In the genomic region with DNA sequence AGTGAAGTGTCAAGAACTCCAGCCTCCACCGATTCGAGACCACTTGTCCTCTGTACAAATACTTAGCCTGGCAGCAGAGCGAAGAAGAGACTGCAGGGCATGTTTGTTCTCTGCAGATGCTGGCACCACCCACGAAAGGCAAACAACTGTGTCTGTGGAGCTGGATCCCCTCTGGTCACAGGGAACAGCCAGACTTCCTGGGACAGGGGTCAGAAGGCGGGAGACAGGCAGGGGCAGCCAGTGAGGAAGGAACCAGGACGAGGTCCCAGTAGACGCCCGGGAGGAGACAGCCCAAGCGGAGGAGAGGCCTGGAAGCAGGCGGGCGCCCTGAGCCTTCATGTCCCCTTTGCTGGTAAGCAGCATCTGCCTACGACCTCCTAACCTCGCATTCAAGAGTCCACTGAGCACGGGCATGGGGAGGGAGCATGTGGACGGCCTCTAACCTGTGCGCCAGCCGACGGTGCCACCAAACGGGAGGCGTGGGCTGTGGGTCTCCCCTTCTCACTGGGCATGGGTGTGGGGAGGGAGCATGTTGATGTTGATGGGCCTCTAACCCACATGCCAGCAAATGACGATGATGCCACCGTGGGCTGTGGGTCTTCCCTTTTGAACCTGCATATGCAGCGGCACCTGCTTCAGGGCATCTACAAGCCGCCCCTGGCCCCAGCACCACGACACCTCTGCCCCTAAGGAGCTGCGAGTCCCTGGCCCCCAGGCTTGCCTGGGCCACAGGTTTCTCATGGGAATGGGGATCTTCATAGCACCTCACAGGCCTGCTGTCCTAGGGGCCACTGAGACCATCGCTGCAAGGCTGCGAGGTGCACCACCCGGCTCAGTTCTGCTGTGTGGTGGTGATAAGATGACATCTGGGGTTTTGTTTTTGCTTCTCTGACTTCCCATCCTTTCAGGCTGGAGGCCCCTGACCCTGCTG, we compare ENCODE assay signal across 13 cellular contexts.
DNase-seq lines count a peak whose midpoint lies in the region; ATAC-seq, FAIRE-seq and TF ChIP-seq lines count a peak whose summit lies in the region.
"Had no signal": no experiment of that assay in that cellular context is flagged by ENCODE, and none has a peak within 500 bp of the region (broad histone marks: within the 10 kb centered on the region; RNA-seq: fewer than 3 reads in every experiment).

No MANE protein-coding gene starts in this region.

- no peak for TF ChIP-seq CTCF in H1 (IDR thresholded peaks at IDR 0.05; ENCODE audit: control extremely low read depth in 1 of 3, insufficient read depth in 1 of 3, low read depth in 1 of 3, low read length in 3 of 3)
- no peak for TF ChIP-seq CTCF in prostate gland (IDR thresholded peaks at IDR 0.05)

- H3K79me1 ChIP-seq in H1 (ENCODE audit: low read depth, low read length) = no peaks in the 10 kb centered on the region

- H3K14ac ChIP-seq in H1 (ENCODE audit: insufficient read length) = no peak overlapping the region

- H3K36me3 ChIP-seq in H1 (ENCODE audit: control insufficient read depth in 2 of 4, insufficient read depth in 4 of 4, low read length in 3 of 4) = no peaks in the 10 kb centered on the region
- H3K36me3 ChIP-seq in prostate gland = no peaks in the 10 kb centered on the region

- H3K56ac ChIP-seq in H1 (replicated peaks; ENCODE audit: insufficient read length, low read depth, low read length) = no peak overlapping the region

- H3K4me3 ChIP-seq in H1 (ENCODE audit: extremely low read depth in 1 of 4, insufficient read depth in 2 of 4, low read depth in 3 of 4, low read length in 4 of 4) (no peak overlapping the region), prostate gland (no peak overlapping the region)
- H3K4me3 ChIP-seq: psoas muscle had no signal

- DNase-seq in DMS53 (lab: John Stamatoyannopoulos, UW) (peak; percentile 97), NCI-H187 treated with DMSO at 0.1 percent for 48 hours (lab: John Stamatoyannopoulos, UW) (peak; percentile 68), H1 (ENCODE audit: low read depth in 1 of 2, low spot score in 2 of 2) (no peak), prostate gland (ENCODE audit: low spot score) (no peak), COLO829 (ENCODE audit: low spot score) (no peak)
- DNase-seq: activated naive CD4-positive, alpha-beta T cell; C1 segment of cervical spinal cord; GDM1; psoas muscle; stimulated activated CD4-positive, alpha-beta T cell treated with anti-CD3 and anti-CD28 coated beads, Interleukin-4, amount 100 ng/mL, for 1 hour; stimulated activated naive B cell treated with anti-CD40 and anti-IgM and Interleukin-4, amounts not matched to agents 10 μg/mL and 1 μg/mL and 100 μg/mL, for 72 hours had no signal

- H3K27me3 ChIP-seq in H1 (replicated peaks in 1 of 4; ENCODE audit: control insufficient read depth in 3 of 4, extremely low read depth in 1 of 4, insufficient read depth in 3 of 4, low read length in 3 of 4) (no peaks in the 10 kb centered on the region; a peak in 2 of 7 replicates), prostate gland (replicated peaks; ENCODE audit: insufficient read depth) (no peaks in the 10 kb centered on the region)

- no peak overlapping the region for H2BK120ac ChIP-seq in H1 (replicated peaks; ENCODE audit: low read depth, low read length)

- intact Hi-C loops in prostate gland (cut with DNase I) = no loop called here

- peak overlapping the region; percentile 48 for H3K18ac ChIP-seq in H1 (ENCODE audit: extremely low read depth, low read length)

- no peaks in the 10 kb centered on the region for H4K20me1 ChIP-seq in H1 (replicated peaks in 1 of 2; ENCODE audit: control insufficient read depth in 1 of 2, insufficient read depth in 2 of 2, low read length in 2 of 2)

- H3K4me1 ChIP-seq in H1 (replicated peaks in 1 of 4; ENCODE audit: control insufficient read depth in 3 of 4, insufficient read depth in 4 of 4, low read length in 3 of 4) = peaks cover 0 to 9% (median 0%) of the 10 kb centered on the region in 4 experiments; a peak in 2 of 7 replicates
- peaks cover 13% of the 10 kb centered on the region for H3K4me1 ChIP-seq in prostate gland (replicated peaks)

- H3K4ac ChIP-seq in H1 (replicated peaks; ENCODE audit: insufficient read length, low read depth, low read length) = no peak overlapping the region

- no peak overlapping the region for H2AFZ ChIP-seq in H1 (ENCODE audit: low read length)

- POLR2A ChIA-PET in H1 (lab: Charles Lee; ENCODE audit: partially characterized antibody) = no interaction called here

- H4K5ac ChIP-seq in H1 (ENCODE audit: insufficient read length, low read depth, low read length) = no peak overlapping the region

- no peak overlapping the region for H3K9ac ChIP-seq in H1 (replicated peaks in 1 of 4; ENCODE audit: extremely low read depth in 1 of 4, low read depth in 3 of 4, low read length in 3 of 4)

- peak overlapping the region; percentile 92; the same call in 1 of the 2 replicates for H2BK12ac ChIP-seq in H1 (ENCODE audit: low read depth, low read length)

- H3K9me3 ChIP-seq in H1 (ENCODE audit: insufficient read depth in 2 of 2, low read depth in 1 of 2, low read length in 1 of 2) (no peaks in the 10 kb centered on the region; a peak in 1 of 4 replicates), prostate gland (no peaks in the 10 kb centered on the region)
- H3K9me3 ChIP-seq: psoas muscle had no signal

- H3K23me2 ChIP-seq in H1 (ENCODE audit: low read depth, low read length) = no peaks in the 10 kb centered on the region

- no peak for ATAC-seq in GM21447 (IDR thresholded peaks at IDR 0.05; ENCODE audit: unreplicated experiment)
- ATAC-seq in HG03432 (IDR thresholded peaks at IDR 0.05; ENCODE audit: unreplicated experiment) = no peak
- ATAC-seq: stimulated activated naive B cell treated with anti-CD40 and anti-IgM and Interleukin-4, amounts not matched to agents 10 μg/mL and 1 μg/mL and 100 μg/mL, for 72 hours had no signal

- CTCF ChIA-PET in H1 (lab: Charles Lee; ENCODE audit: partially characterized antibody) = no interaction called here

- no peaks in the 10 kb centered on the region for H3K79me2 ChIP-seq in H1 (ENCODE audit: control insufficient read depth in 1 of 2, insufficient read depth in 2 of 2, low read length in 2 of 2)

- peak overlapping the region; percentile 56; the same call in 1 of the 2 replicates for H2BK5ac ChIP-seq in H1 (ENCODE audit: low read depth, low read length)

- no peak for TF ChIP-seq EP300 in H1 (IDR thresholded peaks at IDR 0.05; ENCODE audit: borderline replicate concordance in 1 of 2, low read depth in 2 of 2, low read length in 2 of 2)

- no peak for TF ChIP-seq RAD21 in H1 (IDR thresholded peaks at IDR 0.05 in 1 of 2, conservative IDR thresholded peaks at IDR 0.05 in 1 of 2; ENCODE audit: low read depth in 2 of 2, low read length in 2 of 2)

- H3K4me2 ChIP-seq in H1 (ENCODE audit: insufficient read depth in 1 of 2, low read depth in 2 of 2, low read length in 2 of 2) = no peak overlapping the region

- WGBS in H1 (ENCODE audit: extremely low coverage in 1 of 2, insufficient coverage in 1 of 2, insufficient read length in 1 of 2, insufficient replicate concordance in 2 of 2, low coverage in 1 of 2, low lambda C conversion rate in 2 of 2, missing lambda C conversion rate in 1 of 2), 2 experiments = 82% methylated on average over 21 of the region's 29 CpGs; no CpG with 5 or more reads in 1 of the 2 experiments
- 84% methylated on average over 29 of the region's 29 CpGs for WGBS in prostate gland

- H2AK5ac ChIP-seq in H1 (ENCODE audit: low read depth, low read length) = no peak overlapping the region

- TF ChIP-seq POLR2A in H1 (IDR thresholded peaks at IDR 0.05; ENCODE audit: control extremely low read depth in 1 of 2, low read depth in 2 of 2, low read length in 2 of 2) = no peak
- TF ChIP-seq POLR2A in prostate gland (IDR thresholded peaks at IDR 0.05) = no peak

- H3K23ac ChIP-seq in H1 (ENCODE audit: insufficient read length) = no peak overlapping the region

- FAIRE-seq in H1 (lab: Jason Lieb, UNC) = no peak

- H2BK20ac ChIP-seq in H1 (ENCODE audit: low read length) = peak overlapping the region; percentile 72; the same call in 1 of the 2 replicates

- H4K8ac ChIP-seq in H1 (ENCODE audit: extremely low read depth, insufficient read depth, low read length) = no peak overlapping the region; the same call in 1 of the 2 replicates

- H4K91ac ChIP-seq in H1 (replicated peaks; ENCODE audit: insufficient read length, low read length) = peak overlapping the region; percentile 46

- H3K27ac ChIP-seq in H1 (ENCODE audit: low read depth, low read length) (no peak overlapping the region), prostate gland (peak overlapping the region; percentile 22 to 57)

- no peak overlapping the region for H2BK15ac ChIP-seq in H1 (ENCODE audit: low read length)

TF ChIP-seq in H1, 55 proteins besides CTCF, POLR2A, EP300 and RAD21:
- no peak for TF ChIP-seq POU5F1 (IDR thresholded peaks at IDR 0.05; ENCODE audit: low read depth, low read length)
- 0 out of 2 replicates have a peak, but pooled peaks have one; percentile 15 for TF ChIP-seq E2F6 (IDR thresholded peaks at IDR 0.05)

Comparison
In these comparisons a context has a peak if more than half of its experiments do, and no peak if none do; other contexts are left out.
1. DNase-seq: peak in DMS53 (single experiment) and NCI-H187 treated with DMSO at 0.1 percent for 48 hours (single experiment); none in H1 (0 of 2), prostate gland (single experiment) and COLO829 (single experiment).